8 cellular contexts compared by ENCODE assay signal in genomic region chr4:78059524-78059889, GRCh38. TPM values are rescaled to one million over a fixed set of nuclear protein-coding genes. Genes with fewer than 3 reads are reported as not detected.
DNase-seq lines count a peak whose midpoint lies in the region; ATAC-seq, FAIRE-seq and TF ChIP-seq lines count a peak whose summit lies in the region.

No MANE protein-coding gene starts in this region.

- no peak overlapping the region for H4K8ac ChIP-seq in trophoblast cell (ENCODE audit: low read depth, low read length)

- H3K18ac ChIP-seq in trophoblast cell (ENCODE audit: low read length), result no peak overlapping the region

- no peak overlapping the region for H2AFZ ChIP-seq in trophoblast cell (ENCODE audit: insufficient read depth, low read length, poor library complexity)

- no peak overlapping the region for H3K23ac ChIP-seq in trophoblast cell (ENCODE audit: low read length)

- no peaks in the 10 kb centered on the region for H3K9me3 ChIP-seq in adrenal gland (replicated peaks in 1 of 3)
- no peaks in the 10 kb centered on the region for H3K9me3 ChIP-seq in heart right ventricle
- no peaks in the 10 kb centered on the region for H3K9me3 ChIP-seq in trophoblast cell (ENCODE audit: insufficient read depth, low read depth, low read length)

- H3K27ac ChIP-seq in adrenal gland, result no peak overlapping the region
- H3K27ac ChIP-seq in heart right ventricle, result peak overlapping the region in 6 of 10 donors; percentile 53 to 87 (median 66)
- H3K27ac ChIP-seq in trophoblast cell (ENCODE audit: low read depth, low read length), result peak overlapping the region; percentile 66

- H3K27me3 ChIP-seq in adrenal gland (peaks cover 11% of the 10 kb centered on the region), heart right ventricle (peaks cover 0 to 89% (median 0%) of the 10 kb centered on the region in 7 donors), trophoblast cell (ENCODE audit: insufficient read depth, low read length) (no peaks in the 10 kb centered on the region)

- H4K91ac ChIP-seq in trophoblast cell (ENCODE audit: low read depth, low read length), result no peak overlapping the region

- H3K4me1 ChIP-seq in adrenal gland (replicated peaks in 1 of 2), result peaks cover 28 to 35% of the 10 kb centered on the region in 2 donors
- peaks cover 0 to 37% (median 16%) of the 10 kb centered on the region in 9 donors for H3K4me1 ChIP-seq in heart right ventricle
- peaks cover 0 to 5% of the 10 kb centered on the region in 2 experiments for H3K4me1 ChIP-seq in trophoblast cell (ENCODE audit: control insufficient read depth in 1 of 2, insufficient read depth in 2 of 2, low read length in 2 of 2)

- H3K79me1 ChIP-seq in trophoblast cell (ENCODE audit: low read length), result peaks cover 27% of the 10 kb centered on the region

- FAIRE-seq in H54 (lab: Jason Lieb, UNC), result no peak

- peak; percentile 34 for ATAC-seq in HG03432 (IDR thresholded peaks at IDR 0.05; ENCODE audit: unreplicated experiment)
- ATAC-seq in heart right ventricle, result peak in 6 of 8 donors; percentile 14 to 45 (median 28)
- no peak for ATAC-seq in GM19452 (IDR thresholded peaks at IDR 0.05; ENCODE audit: unreplicated experiment)

- H3K79me2 ChIP-seq in trophoblast cell (ENCODE audit: control insufficient read depth, insufficient read depth, low read length, poor library complexity), result peaks cover 18% of the 10 kb centered on the region

- no peak overlapping the region for H4K12ac ChIP-seq in trophoblast cell (ENCODE audit: low read depth, low read length)

- no peak overlapping the region for H3K14ac ChIP-seq in trophoblast cell (ENCODE audit: low read length)

- H2BK5ac ChIP-seq in trophoblast cell (ENCODE audit: low read depth, low read length, poor library complexity), result no peak overlapping the region

- H2AK5ac ChIP-seq in trophoblast cell (ENCODE audit: low read length), result no peak overlapping the region

- H3K36me3 ChIP-seq in adrenal gland (replicated peaks in 1 of 2) (no peaks in the 10 kb centered on the region), heart right ventricle (no peaks in the 10 kb centered on the region), trophoblast cell (ENCODE audit: control insufficient read depth in 1 of 2, insufficient read depth in 2 of 2, low read length in 2 of 2) (peaks cover 0 to 2% of the 10 kb centered on the region in 2 experiments)

- peak overlapping the region; percentile 86 for H2BK120ac ChIP-seq in trophoblast cell (ENCODE audit: insufficient read depth, low read length, poor library complexity)

- TF ChIP-seq CTCF in adrenal gland (IDR thresholded peaks at IDR 0.05) (peak in 5 of 6 experiments; percentile 18 to 49 (median 47)), heart right ventricle (IDR thresholded peaks at IDR 0.05) (peak; percentile 5 to 76 (median 63))

- H3K9ac ChIP-seq in trophoblast cell (ENCODE audit: low read length), result no peak overlapping the region

- H3K4ac ChIP-seq in trophoblast cell (ENCODE audit: low read depth, low read length), result peak overlapping the region; percentile 96

- H2BK12ac ChIP-seq in trophoblast cell (ENCODE audit: low read length), result no peak overlapping the region

- TF ChIP-seq POLR2A in adrenal gland (IDR thresholded peaks at IDR 0.05) (no peak), H54 (IDR thresholded peaks at IDR 0.05; ENCODE audit: low read depth, low read length) (no peak)

- H3K4me2 ChIP-seq in trophoblast cell (ENCODE audit: low read length), result peak overlapping the region; percentile 68

- WGBS in adrenal gland, 4 donors, result 1 to 7% (median 4%) methylated on average over 7 of the region's 7 CpGs
- WGBS in heart right ventricle, 2 donors, result 3 to 4% methylated on average over 7 of the region's 7 CpGs
- no CpG with 5 or more reads among the region's 7 CpGs for WGBS in trophoblast cell (ENCODE audit: extremely low coverage, insufficient coverage, insufficient read length)

- intact Hi-C loops in adrenal gland (cut with DNase I) (loop anchor here in 1 of 2 donors (10.0 kb wide), 1 partner anchor 455 kb away; no protein-coding TSS in a partner anchor), heart right ventricle (cut with DNase I) (loop anchor here in 6 of 10 donors (5.0 to 10.0 kb wide), 4 partner anchors 63 to 458 kb away; no protein-coding TSS in a partner anchor)

- peak; percentile 95 for DNase-seq in COLO829 (ENCODE audit: low spot score)
- peak; percentile 52 for DNase-seq in NCI-H526 treated with DMSO at 0.1 percent for 48 hours (lab: John Stamatoyannopoulos, UW)
- DNase-seq in adrenal gland, result peak; percentile 20 to 67 (median 36)
- DNase-seq in heart right ventricle, result peak in 1 of 2 donors; percentile 39
- DNase-seq in trophoblast cell, result peak; percentile 68 to 86
- no peak for DNase-seq in H54 (ENCODE audit: insufficient read length, low spot score)

- peak overlapping the region in 1 of 4 donors; percentile 47 for H3K4me3 ChIP-seq in adrenal gland
- peak overlapping the region in 9 of 10 donors; percentile 57 to 77 (median 70) for H3K4me3 ChIP-seq in heart right ventricle
- H3K4me3 ChIP-seq in trophoblast cell (ENCODE audit: low read depth, low read length), result no peak overlapping the region

RNA-seq across cellular contexts. Expression of gene FRAS1, which starts 2.4 kb away (rescaled TPM):
- 1 to 10 TPM in 4 of 8 donors, under 1 TPM in 4; 0.61 to 2.3 (median 1.3) TPM for total RNA-seq in adrenal gland
- polyA plus RNA-seq in adrenal gland, result under 1 TPM; 0.20 to 0.70 (median 0.64) TPM
- 1 to 10 TPM; 1.3 to 6.2 (median 3.3) TPM for total RNA-seq in heart right ventricle
- polyA plus RNA-seq in heart right ventricle, result 1 to 10 TPM in 1 of 2 donors, under 1 TPM in 1; 0.93 to 1.5 TPM
- 51.1 and 52.1 TPM in 2 replicates for polyA plus RNA-seq in trophoblast cell (2013)

Comparison
In these comparisons a context has a peak if more than half of its experiments do, and no peak if none do; other contexts are left out.
1. H3K27ac ChIP-seq: peak in heart right ventricle (6 of 10) and trophoblast cell (single experiment); none in adrenal gland (0 of 5).